Comparison of ENCODE assay signal across 1 cellular context in genomic region chr21:42715427-42715826, GRCh38.
TF ChIP-seq lines count a peak whose summit lies in the region.
"Not testable (repeated sequence)": the region's sequence is repeated elsewhere in the genome, so short reads cannot be mapped to it uniquely, and the experiment has no call there.

No MANE protein-coding gene starts in this region.

TF ChIP-seq in HepG2, 621 proteins besides CTCF, POLR2A, EP300 and RAD21 (continued from another document and continues in another):
- TF ChIP-seq HIC2 (CRISPR knock-in tag; IDR thresholded peaks at IDR 0.05; ENCODE audit: low read depth) = peak; percentile 67; the same call in 1 of the 2 replicates
- TF ChIP-seq ZNF644 (CRISPR knock-in tag; IDR thresholded peaks at IDR 0.05; ENCODE audit: low read depth) = peak; percentile 62
- TF ChIP-seq HMGXB4 (CRISPR knock-in tag; IDR thresholded peaks at IDR 0.05; ENCODE audit: borderline replicate concordance in 1 of 2, low read depth in 1 of 2) = 0 out of 4 replicates have a peak, but pooled peaks of 1 of the 2 experiments have one; percentile 19
- peak; percentile 67; the same call in 1 of the 2 replicates for TF ChIP-seq FOXA3 (CRISPR knock-in tag; IDR thresholded peaks at IDR 0.05)
- TF ChIP-seq ONECUT2 (CRISPR knock-in tag; IDR thresholded peaks at IDR 0.05) = peak; percentile 20; the same call in 1 of the 2 replicates
- peak; percentile 56; the same call in 1 of the 2 replicates for TF ChIP-seq FOXJ3 (CRISPR knock-in tag; IDR thresholded peaks at IDR 0.05; ENCODE audit: borderline replicate concordance)
- peak; percentile 72 for TF ChIP-seq RCOR2 (CRISPR knock-in tag; IDR thresholded peaks at IDR 0.05)
- TF ChIP-seq SALL1 (CRISPR knock-in tag; IDR thresholded peaks at IDR 0.05) = peak; percentile 86
- 0 out of 2 replicates have a peak, but pooled peaks have one; percentile 44 for TF ChIP-seq HOMEZ (CRISPR knock-in tag; IDR thresholded peaks at IDR 0.05; ENCODE audit: low read depth)
- peak; percentile 98 for TF ChIP-seq CEBPG (CRISPR knock-in tag; IDR thresholded peaks at IDR 0.05)
- TF ChIP-seq ZNF414 (CRISPR knock-in tag; IDR thresholded peaks at IDR 0.05) = 0 out of 2 replicates have a peak, but pooled peaks have one; percentile 42
- peak; percentile 50; the same call in 1 of the 2 replicates for TF ChIP-seq TFDP1 (CRISPR knock-in tag; IDR thresholded peaks at IDR 0.05; ENCODE audit: borderline replicate concordance)
- 0 out of 2 replicates have a peak, but pooled peaks have one; percentile 22 for TF ChIP-seq SP5 (CRISPR knock-in tag; IDR thresholded peaks at IDR 0.05; ENCODE audit: borderline replicate concordance, low read depth)
- TF ChIP-seq ZBTB4 (CRISPR knock-in tag; IDR thresholded peaks at IDR 0.05; ENCODE audit: borderline replicate concordance) = peak; percentile 95; the same call in 1 of the 2 replicates
- peak; percentile 68 for TF ChIP-seq CREM (IDR thresholded peaks at IDR 0.05)
- TF ChIP-seq CREM (CRISPR knock-in tag; IDR thresholded peaks at IDR 0.05); ZBTB40 (IDR thresholded peaks at IDR 0.05); SOX6 (IDR thresholded peaks at IDR 0.05): not testable (repeated sequence)
- TF ChIP-seq PATZ1 (CRISPR knock-in tag; IDR thresholded peaks at IDR 0.05) = 0 out of 2 replicates have a peak, but pooled peaks have one; percentile 45
- 0 out of 2 replicates have a peak, but pooled peaks have one; percentile 23 for TF ChIP-seq ZBTB34 (CRISPR knock-in tag; IDR thresholded peaks at IDR 0.05)
- peak; percentile 54; the same call in 1 of the 2 replicates for TF ChIP-seq NR2F2 (IDR thresholded peaks at IDR 0.05; ENCODE audit: borderline replicate concordance, low read depth)
- TF ChIP-seq ZBTB40 (CRISPR knock-in tag; IDR thresholded peaks at IDR 0.05) = 0 out of 2 replicates have a peak, but pooled peaks have one; percentile 48
- TF ChIP-seq ASH2L (IDR thresholded peaks at IDR 0.05; ENCODE audit: insufficient read length, low read depth, low read length) = peak; percentile 29
- TF ChIP-seq SMAD3 (CRISPR knock-in tag; IDR thresholded peaks at IDR 0.05) = peak; percentile 61; the same call in 1 of the 2 replicates
- TF ChIP-seq SOX6 (CRISPR knock-in tag; IDR thresholded peaks at IDR 0.05) = peak; percentile 96
- peak; percentile 45; the same call in 1 of the 2 replicates for TF ChIP-seq HNF4G (IDR thresholded peaks at IDR 0.05; ENCODE audit: borderline replicate concordance, low read depth, low read length)
- TF ChIP-seq HNF4G (CRISPR knock-in tag; IDR thresholded peaks at IDR 0.05; ENCODE audit: borderline replicate concordance, low read depth) = peak; percentile 40; the same call in 1 of the 2 replicates
- 0 out of 2 replicates have a peak, but pooled peaks have one; percentile 58 for TF ChIP-seq ZNF451 (CRISPR knock-in tag; IDR thresholded peaks at IDR 0.05)
- TF ChIP-seq SOX5 (CRISPR knock-in tag; IDR thresholded peaks at IDR 0.05; ENCODE audit: borderline replicate concordance) = peak; percentile 88
- TF ChIP-seq TBX3 (IDR thresholded peaks at IDR 0.05; ENCODE audit: borderline replicate concordance) = peak; percentile 35; the same call in 1 of the 2 replicates
